In genomic region chr1:209989525-209989924, GRCh38 we compare ENCODE assay signal across 7 cellular contexts. TPM values are rescaled to one million over a fixed set of nuclear protein-coding genes. Genes with fewer than 3 reads are reported as not detected.
DNase-seq lines count a peak whose midpoint lies in the region; ATAC-seq and TF ChIP-seq lines count a peak whose summit lies in the region.

No MANE protein-coding gene starts in this region.

- 18% methylated on average over 3 of the region's 3 CpGs for WGBS in body of pancreas, 2 donors

- TF ChIP-seq CTCF in GM10248 (IDR thresholded peaks at IDR 0.05; ENCODE audit: control extremely low read depth, extremely low read depth, low read depth, missing control alignments) (no peak), body of pancreas (IDR thresholded peaks at IDR 0.05) (peak in 5 of 7 experiments; percentile 11 to 45 (median 26)), osteoblast (IDR thresholded peaks at IDR 0.05; ENCODE audit: extremely low read depth, low read depth, low read length) (peak; percentile 36)

- POLR2A ChIA-PET in GM10248 (lab: Yijun Ruan, JAX), result no interaction called here

- intact Hi-C loops in body of pancreas (cut with DNase I), result no loop called here

- CTCF ChIA-PET in GM10248 (lab: Yijun Ruan, JAX), result interaction anchor here (0.8 to 2.5 kb wide), 6 partner anchors 8 to 167 kb away, joined by 3 to 12 read pairs (median 4); no protein-coding TSS in a partner anchor

- H3K79me2 ChIP-seq in osteoblast (ENCODE audit: insufficient read depth, low read length), result no peaks in the 10 kb centered on the region

- H3K9me3 ChIP-seq in body of pancreas (no peaks in the 10 kb centered on the region), osteoblast (ENCODE audit: low read depth, low read length) (no peaks in the 10 kb centered on the region)

- no peaks in the 10 kb centered on the region for H4K20me1 ChIP-seq in osteoblast (ENCODE audit: insufficient read depth, low read length)

- TF ChIP-seq POLR2A in body of pancreas (IDR thresholded peaks at IDR 0.05), result no peak

- DNase-seq in GM10248 (ENCODE audit: extremely low spot score), result peak; percentile 10
- DNase-seq in NCI-H1417 (lab: John Stamatoyannopoulos, UW), result peak in 2 of 3 experiments; percentile 0 to 47
- DNase-seq in body of pancreas, result no peak
- no peak for DNase-seq in osteoblast (ENCODE audit: insufficient read length, low spot score, missing footprints)
- DNase-seq in stimulated activated CD8-positive, alpha-beta memory T cell treated with anti-CD3 and anti-CD28 coated beads, Interleukin-4, amount 100 ng/mL, for 48 hours, result no peak

- H3K4me2 ChIP-seq in osteoblast (ENCODE audit: insufficient read depth, low read length), result no peak overlapping the region

- H3K36me3 ChIP-seq in body of pancreas (replicated peaks in 1 of 2; ENCODE audit: insufficient read depth in 1 of 2, low read depth in 2 of 2) (no peaks in the 10 kb centered on the region), osteoblast (ENCODE audit: insufficient read depth, low read length) (no peaks in the 10 kb centered on the region)

- H3K27me3 ChIP-seq in body of pancreas (no peaks in the 10 kb centered on the region), osteoblast (ENCODE audit: insufficient read depth, low read length) (no peaks in the 10 kb centered on the region)

- H3K27ac ChIP-seq in body of pancreas (no peak overlapping the region), osteoblast (ENCODE audit: low read depth, low read length) (no peak overlapping the region)

- H3K4me3 ChIP-seq in body of pancreas, result no peak overlapping the region
- no peak overlapping the region for H3K4me3 ChIP-seq in osteoblast (ENCODE audit: insufficient read depth, low read length)

- H2AFZ ChIP-seq in osteoblast (ENCODE audit: low read length), result no peak overlapping the region

- H3K4me1 ChIP-seq in body of pancreas (no peaks in the 10 kb centered on the region), osteoblast (ENCODE audit: insufficient read depth, low read length) (no peaks in the 10 kb centered on the region)

- ATAC-seq in body of pancreas (no peak), HG03439 (IDR thresholded peaks at IDR 0.05; ENCODE audit: unreplicated experiment) (no peak), HG02970 (IDR thresholded peaks at IDR 0.05; ENCODE audit: low FRiP score, unreplicated experiment) (no peak)

RNA-seq across cellular contexts. Expression of gene SYT14, which starts 51.5 kb away (rescaled TPM):
- total RNA-seq in body of pancreas (under 1 TPM in 1 of 2 donors, not detected in 1; 0.78 TPM), osteoblast (0.29 and 0.36 TPM in 2 replicates)

Comparison
In these comparisons a context has a peak if more than half of its experiments do, and no peak if none do; other contexts are left out.
1. DNase-seq: peak in GM10248 (single experiment) and NCI-H1417 (2 of 3); none in body of pancreas (0 of 4), osteoblast (single experiment) and stimulated activated CD8-positive, alpha-beta memory T cell treated with anti-CD3 and anti-CD28 coated beads, Interleukin-4, amount 100 ng/mL, for 48 hours (single experiment).